In genomic region chr11:32888805-32889204, GRCh38 we compare ENCODE assay signal across 27 cellular contexts. TPM values are rescaled to one million over a fixed set of nuclear protein-coding genes. Genes with fewer than 3 reads are reported as not detected.
A peak's percentile ranks its signal among the peaks of the same experiment; 100 is the strongest.
DNase-seq lines count a peak whose midpoint lies in the region; ATAC-seq and TF ChIP-seq lines count a peak whose summit lies in the region.
"Had no signal": no experiment of that assay in that cellular context is flagged by ENCODE, and none has a peak within 500 bp of the region (broad histone marks: within the 10 kb centered on the region; RNA-seq: fewer than 3 reads in every experiment).

No MANE protein-coding gene starts in this region.

- no peak overlapping the region for H2AK9ac ChIP-seq in IMR-90 (replicated peaks; ENCODE audit: low read depth, low read length, poor library complexity)

- BruUV-seq in IMR-90 (replicated peaks; lab: Mats Ljungman, UMichigan) = no TSS peak

- H3K14ac ChIP-seq in IMR-90 (replicated peaks; ENCODE audit: low read depth, low read length) = no peak overlapping the region

- H2AFZ ChIP-seq in IMR-90 (replicated peaks; ENCODE audit: low read length, poor library complexity) = no peak overlapping the region

- no peak overlapping the region for H3K4me2 ChIP-seq in IMR-90 (ENCODE audit: low read depth, low read length)

- DNase-seq in AG08396 (ENCODE audit: low spot score) (peak; percentile 77), IMR-90 (peak; percentile 76), cardiac fibroblast (ENCODE audit: low read depth in 2 of 2) (peak; percentile 36 to 41), iris pigment epithelial cell (ENCODE audit: low read depth) (peak; percentile 81), cerebellar nuclear complex (lab: John Stamatoyannopoulos, UW) (no peak), G401 (ENCODE audit: low spot score) (no peak)
- DNase-seq in activated naive CD4-positive, alpha-beta T cell (lab: John Stamatoyannopoulos, UW) = no peak
- DNase-seq: activated CD4-positive, CD25-positive, alpha-beta regulatory T cell; activated CD8-positive, alpha-beta T cell treated with anti-CD3 and anti-CD28 coated beads, Interleukin-2, amount 10 ng/mL, durations not matched to agents 7 days and 5 days; activated T-cell treated with anti-CD3 and anti-CD28 coated beads, Interleukin-2, amount 50 U/mL, for 1 hour; amygdala; CD4-positive, alpha-beta memory T cell; DMS 273 treated with DMSO at 0.1 percent for 48 hours; GDM1; Karpas-422; left colon; mesendoderm; naive thymus-derived CD4-positive, alpha-beta T cell; NCI-H1092; NCI-H187 treated with DMSO at 0.1 percent for 48 hours; NCI-H2227 treated with DMSO at 0.1 percent for 48 hours; NCI-H774; right lobe of liver; T-helper 9 cell had no signal

- no peak overlapping the region for H3K18ac ChIP-seq in IMR-90 (ENCODE audit: low read depth, low read length)

- no peak overlapping the region for H2AK5ac ChIP-seq in IMR-90 (ENCODE audit: low read depth, low read length)

- dilution Hi-C loops in IMR-90 (cut with HindIII; ENCODE audit: low sequenced_read_pairs, unreplicated experiment) = no loop called here

- H3K56ac ChIP-seq in IMR-90 (ENCODE audit: extremely low read depth, insufficient read depth, low read length) = no peak overlapping the region

- no peak overlapping the region for H2BK120ac ChIP-seq in IMR-90 (ENCODE audit: low read depth, low read length)

- TF ChIP-seq POLR2A in IMR-90 (IDR thresholded peaks at IDR 0.05; ENCODE audit: low read depth, low read length) = no peak

- H3K4ac ChIP-seq in IMR-90 (ENCODE audit: low read depth, low read length) = no peak overlapping the region

- H4K20me1 ChIP-seq in IMR-90 (ENCODE audit: insufficient read depth, low read length) = no peaks in the 10 kb centered on the region

- H3K27me3 ChIP-seq in IMR-90 (ENCODE audit: control insufficient read depth, insufficient read depth, low read length) = 0 out of 2 replicates have a peak, but pooled peaks cover 1% of the 10 kb centered on the region
- H3K27me3 ChIP-seq: pancreas, right lobe of liver had no signal

- H3K9ac ChIP-seq in IMR-90 (ENCODE audit: low read depth, low read length) = no peak overlapping the region

- POLR2A ChIA-PET in IMR-90 (lab: Charles Lee; ENCODE audit: unreplicated experiment) = no interaction called here

- H2BK15ac ChIP-seq in IMR-90 (ENCODE audit: low read depth, low read length) = no peak overlapping the region

- no peak overlapping the region for H4K91ac ChIP-seq in IMR-90 (ENCODE audit: insufficient read depth, low read depth, low read length)

- intact Hi-C loops in IMR-90 (cut with micrococcal nuclease) = no loop called here

- no peak for TF ChIP-seq RAD21 in IMR-90 (IDR thresholded peaks at IDR 0.05; ENCODE audit: low read length)

- in situ Hi-C loops in IMR-90 (cut with MboI; ENCODE audit: low sequenced_read_pairs) = no loop called here
- in situ Hi-C loops in G401 (cut with HindIII; ENCODE audit: low sequenced_read_pairs) = no loop called here

- CTCF ChIA-PET in IMR-90 (lab: Yijun Ruan, JAX) = no interaction called here

- no peak overlapping the region for H2BK20ac ChIP-seq in IMR-90 (ENCODE audit: low read depth, low read length)

- H3K79me1 ChIP-seq in IMR-90 (ENCODE audit: low read depth in 1 of 2, low read length in 2 of 2) = peaks cover 4 to 7% of the 10 kb centered on the region in 2 experiments; a peak in 3 of 4 replicates

- ATAC-seq in IMR-90 (ENCODE audit: low read depth) (0 out of 2 replicates have a peak, but pooled peaks have one; percentile 1), HG02870 (IDR thresholded peaks at IDR 0.05; ENCODE audit: unreplicated experiment) (no peak)
- ATAC-seq: activated CD8-positive, alpha-beta T cell treated with anti-CD3 and anti-CD28 coated beads, Interleukin-2, amount 10 ng/mL, durations not matched to agents 7 days and 5 days; HCT116; left colon; naive thymus-derived CD4-positive, alpha-beta T cell; pancreas; right lobe of liver had no signal

- H3K4me3 ChIP-seq in IMR-90 (ENCODE audit: insufficient read depth, low read depth, low read length) (no peak overlapping the region), cardiac fibroblast (replicated peaks in 1 of 2; ENCODE audit: low read depth in 2 of 2, low read length in 2 of 2) (no peak overlapping the region)
- H3K4me3 ChIP-seq: pancreas, right lobe of liver had no signal

- no peak overlapping the region for H3K23ac ChIP-seq in IMR-90 (ENCODE audit: low read depth, low read length)

- H4K8ac ChIP-seq in IMR-90 (ENCODE audit: low read depth in 2 of 2, low read length in 2 of 2) = no peak overlapping the region

- no peak overlapping the region for H4K5ac ChIP-seq in IMR-90 (ENCODE audit: low read depth, low read length)

- TF ChIP-seq CTCF in IMR-90 (conservative IDR thresholded peaks at IDR 0.05; ENCODE audit: low read depth, low read length) (no peak), cardiac fibroblast (IDR thresholded peaks at IDR 0.05; ENCODE audit: low read depth, low read length) (no peak)

- no peak overlapping the region for H3K27ac ChIP-seq in IMR-90 (ENCODE audit: insufficient read depth, low read length)
- H3K27ac ChIP-seq: pancreas, right lobe of liver had no signal

- H3K9me1 ChIP-seq in IMR-90 (ENCODE audit: insufficient read depth, low read length) = no peaks in the 10 kb centered on the region

- H3K9me3 ChIP-seq in IMR-90 (ENCODE audit: control insufficient read depth, insufficient read depth, low read length) = no peaks in the 10 kb centered on the region
- H3K9me3 ChIP-seq: pancreas, right lobe of liver had no signal

- H3K4me1 ChIP-seq in IMR-90 (ENCODE audit: control insufficient read depth, insufficient read depth, low read length) = peaks cover 2% of the 10 kb centered on the region; the same call in 1 of the 2 replicates

- H3K36me3 ChIP-seq in IMR-90 (ENCODE audit: control insufficient read depth, insufficient read depth, low read length) = no peaks in the 10 kb centered on the region
- H3K36me3 ChIP-seq: pancreas, right lobe of liver had no signal

- no peak overlapping the region for H2BK5ac ChIP-seq in IMR-90 (ENCODE audit: low read depth, low read length, poor library complexity, severe bottlenecking)

TF ChIP-seq in IMR-90, 13 proteins besides CTCF, POLR2A, EP300 and RAD21:
- no peak for TF ChIP-seq FOS (IDR thresholded peaks at IDR 0.05; ENCODE audit: low read depth, low read length)
- peak; percentile 77 for TF ChIP-seq CEBPB (IDR thresholded peaks at IDR 0.05; ENCODE audit: low read depth, low read length)

RNA-seq across cellular contexts. Expression of gene QSER1, which starts 3.8 kb away (rescaled TPM):
- total RNA-seq in IMR-90 (2012; rRNA removed) = 15.6 and 21.1 TPM in 2 replicates
- 5.3 and 5.9 TPM in 2 replicates for polyA plus RNA-seq in IMR-90 (2012; rRNA removed)
- polyA plus RNA-seq in IMR-90 (2012; cell fraction: cytosol; rRNA removed) = 1.2 and 4.4 TPM in 2 replicates
- 1.4 and 12.8 TPM in 2 replicates for polyA plus RNA-seq in IMR-90 (2012; cell fraction: nucleus; rRNA removed; ENCODE audit: low replicate concordance)
- 10.6 and 16.6 TPM in 2 replicates for total RNA-seq in G401 (2014; rRNA removed; shearing (Covaris generic))

RNA-seq across cellular contexts. Expression of gene PRRG4, which starts 59.1 kb away (rescaled TPM):
- total RNA-seq in IMR-90 (2012; rRNA removed) = not detected in 2 replicates
- polyA plus RNA-seq in IMR-90 (2012; rRNA removed) = not detected in 2 replicates
- not detected in 2 replicates for polyA plus RNA-seq in IMR-90 (2012; cell fraction: cytosol; rRNA removed)
- not detected in 2 replicates for polyA plus RNA-seq in IMR-90 (2012; cell fraction: nucleus; rRNA removed; ENCODE audit: low replicate concordance)
- under 0.01 and 0.51 TPM in 2 replicates for total RNA-seq in G401 (2014; rRNA removed; shearing (Covaris generic))
- total RNA-seq: CD4-positive, alpha-beta memory T cell had no signal
- polyA plus RNA-seq: CD4-positive, alpha-beta memory T cell; naive thymus-derived CD4-positive, alpha-beta T cell had no signal

Comparison
In these comparisons a context has a peak if more than half of its experiments do, and no peak if none do; other contexts are left out.
1. DNase-seq: peak in AG08396 (single experiment), IMR-90 (single experiment), cardiac fibroblast (2 of 2) and iris pigment epithelial cell (single experiment); none in cerebellar nuclear complex (0 of 2), G401 (single experiment) and activated naive CD4-positive, alpha-beta T cell (0 of 4).